In the genomic region with DNA sequence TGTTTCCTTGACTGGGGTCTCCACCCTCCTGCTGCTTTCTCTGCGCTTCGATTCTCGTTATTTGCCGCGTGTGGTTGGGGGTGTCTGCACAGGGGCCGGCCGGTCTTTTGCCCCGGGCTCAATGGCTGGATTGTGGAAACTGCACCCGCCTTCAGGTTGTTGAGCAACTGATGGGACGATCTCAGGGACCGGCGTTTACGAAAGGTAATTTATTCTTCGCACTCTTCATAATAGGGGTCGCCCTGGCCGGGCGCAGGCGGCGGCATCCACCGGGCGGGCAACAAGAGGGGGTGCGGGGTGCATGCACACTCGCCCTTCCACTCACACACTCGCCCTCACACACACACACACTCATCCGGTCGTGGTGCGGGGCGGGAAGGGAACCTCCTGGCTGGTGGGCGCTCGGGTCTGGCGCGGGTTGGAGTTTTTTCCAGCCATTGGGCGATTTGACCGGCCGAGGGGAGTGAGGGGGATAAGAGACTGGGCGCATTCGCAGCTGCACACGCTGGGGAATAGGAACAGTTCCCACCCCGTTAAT, we compare ENCODE assay signal across 10 cellular contexts. TPM values are rescaled to one million over a fixed set of nuclear protein-coding genes. Genes with fewer than 3 reads are reported as not detected.
DNase-seq lines count a peak whose midpoint lies in the region; ATAC-seq, FAIRE-seq and TF ChIP-seq lines count a peak whose summit lies in the region.
"Had no signal": no experiment of that assay in that cellular context is flagged by ENCODE, and none has a peak within 500 bp of the region (broad histone marks: within the 10 kb centered on the region; RNA-seq: fewer than 3 reads in every experiment).

No MANE protein-coding gene starts in this region.

- H3K4me3 ChIP-seq in cardiac fibroblast (replicated peaks in 1 of 2; ENCODE audit: low read depth in 2 of 2, low read length in 2 of 2), result peak overlapping the region; percentile 64 to 73
- peak overlapping the region; percentile 62 for H3K4me3 ChIP-seq in kidney epithelial cell (ENCODE audit: low read depth, low read length)
- peak overlapping the region; percentile 42 to 68 for H3K4me3 ChIP-seq in testis
- H3K4me3 ChIP-seq: SJSA1 had no signal

- no peak for FAIRE-seq in RCC 7860 (lab: Jason Lieb, UNC)
- FAIRE-seq: A204.1 had no signal

- no peak for TF ChIP-seq POLR2A in testis (IDR thresholded peaks at IDR 0.05)

- intact Hi-C loops in testis (cut with DNase I; ENCODE audit: low total_unique reads), result no loop called here

- WGBS in testis, 2 donors, result 1 to 2% methylated on average over 39 of the region's 39 CpGs

- H3K36me3 ChIP-seq in kidney epithelial cell (ENCODE audit: control insufficient read depth, insufficient read depth, low read length) (no peaks in the 10 kb centered on the region), testis (ENCODE audit: low read depth, missing control alignments) (no peaks in the 10 kb centered on the region)
- H3K36me3 ChIP-seq: SJSA1 had no signal

- no peaks in the 10 kb centered on the region for H3K9me3 ChIP-seq in testis
- H3K9me3 ChIP-seq: SJSA1 had no signal

- peak overlapping the region in 1 of 2 donors; percentile 37 for H3K27ac ChIP-seq in testis
- H3K27ac ChIP-seq: SJSA1 had no signal

- H3K27me3 ChIP-seq in kidney epithelial cell (ENCODE audit: control insufficient read depth, insufficient read depth, low read length), result peaks cover 26% of the 10 kb centered on the region
- no peaks in the 10 kb centered on the region for H3K27me3 ChIP-seq in testis

- no peak for TF ChIP-seq CTCF in cardiac fibroblast (IDR thresholded peaks at IDR 0.05; ENCODE audit: low read depth, low read length)
- TF ChIP-seq CTCF in kidney epithelial cell (IDR thresholded peaks at IDR 0.05; ENCODE audit: insufficient read depth, low read length, poor library complexity, severe bottlenecking), result no peak
- TF ChIP-seq CTCF in testis (IDR thresholded peaks at IDR 0.05), result no peak

- peak; percentile 39 for DNase-seq in DMS53 (lab: John Stamatoyannopoulos, UW)
- DNase-seq in DMS53 treated with DMSO at 0.1 percent for 48 hours (lab: John Stamatoyannopoulos, UW; ENCODE audit: unreplicated experiment), result no peak
- peak; percentile 4 to 30 for DNase-seq in cardiac fibroblast (ENCODE audit: low read depth in 2 of 2)
- DNase-seq in kidney epithelial cell (ENCODE audit: low read depth), result no peak
- DNase-seq in testis, result peak; percentile 19
- DNase-seq in RCC 7860 (ENCODE audit: low spot score), result no peak
- no peak for DNase-seq in mucosa of gallbladder (ENCODE audit: low spot score)

- no peak for ATAC-seq in HG02642 (IDR thresholded peaks at IDR 0.05; ENCODE audit: poor library complexity, unreplicated experiment)

- H3K4me1 ChIP-seq in testis, result no peaks in the 10 kb centered on the region

RNA-seq across cellular contexts. Expression of a gene that starts 1.5 kb away (rescaled TPM):
- total RNA-seq in kidney epithelial cell (2.1 and 2.5 TPM in 2 replicates), testis (10 to 100 TPM; 12.8 to 21.6 TPM), mucosa of gallbladder (3.5 TPM)
- polyA plus RNA-seq in testis (ENCODE audit: insufficient read depth, low read depth, low replicate concordance), result 11.6 TPM
- total RNA-seq: SJSA1 had no signal

Comparison
In these comparisons a context has a peak if more than half of its experiments do, and no peak if none do; other contexts are left out.
1. DNase-seq: peak in DMS53 (single experiment), cardiac fibroblast (2 of 2) and testis (single experiment); none in DMS53 treated with DMSO at 0.1 percent for 48 hours (single experiment), kidney epithelial cell (single experiment), RCC 7860 (single experiment) and mucosa of gallbladder (single experiment).
2. Peak in every context shown above with its lines, with median percentiles within 50 percentile points of each other: H3K4me3 ChIP-seq.